In genomic region chr1:182035097-182035770, GRCh38 we compare ENCODE assay signal across 14 cellular contexts. TPM values are rescaled to one million over a fixed set of nuclear protein-coding genes. Genes with fewer than 3 reads are reported as not detected.
DNase-seq lines count a peak whose midpoint lies in the region; FAIRE-seq and TF ChIP-seq lines count a peak whose summit lies in the region.
"Had no signal": no experiment of that assay in that cellular context is flagged by ENCODE, and none has a peak within 500 bp of the region (broad histone marks: within the 10 kb centered on the region; RNA-seq: fewer than 3 reads in every experiment).

No MANE protein-coding gene starts in this region.

- no peak for FAIRE-seq in H1 (lab: Jason Lieb, UNC)

- TF ChIP-seq RAD21 in H1 (IDR thresholded peaks at IDR 0.05 in 1 of 2, conservative IDR thresholded peaks at IDR 0.05 in 1 of 2; ENCODE audit: low read depth in 2 of 2, low read length in 2 of 2), result peak in 1 of 2 experiments; percentile 31; a peak in 2 of 4 replicates

- no peaks in the 10 kb centered on the region for H3K79me1 ChIP-seq in H1 (ENCODE audit: low read depth, low read length)

- H2BK12ac ChIP-seq in H1 (ENCODE audit: low read depth, low read length), result no peak overlapping the region

- no peak overlapping the region for H3K4ac ChIP-seq in H1 (replicated peaks; ENCODE audit: insufficient read length, low read depth, low read length)

- 76% methylated on average over 7 of the region's 7 CpGs; no CpG with 5 or more reads in 1 of the 2 experiments for WGBS in H1 (ENCODE audit: extremely low coverage in 1 of 2, insufficient coverage in 1 of 2, insufficient read length in 1 of 2, insufficient replicate concordance in 2 of 2, low coverage in 1 of 2, low lambda C conversion rate in 2 of 2, missing lambda C conversion rate in 1 of 2), 2 experiments

- H2BK15ac ChIP-seq in H1 (ENCODE audit: low read length), result no peak overlapping the region

- no peak overlapping the region for H2BK20ac ChIP-seq in H1 (ENCODE audit: low read length)

- H4K20me1 ChIP-seq in H1 (replicated peaks in 1 of 2; ENCODE audit: control insufficient read depth in 1 of 2, insufficient read depth in 2 of 2, low read length in 2 of 2), result no peaks in the 10 kb centered on the region

- H3K36me3 ChIP-seq in H1 (ENCODE audit: control insufficient read depth in 2 of 4, insufficient read depth in 4 of 4, low read length in 3 of 4), result no peaks in the 10 kb centered on the region; a peak in 1 of 8 replicates
- H3K36me3 ChIP-seq: cardiac muscle cell, WERI-Rb-1 had no signal

- H3K27ac ChIP-seq in C4-2B (no peak overlapping the region), H1 (ENCODE audit: low read depth, low read length) (no peak overlapping the region)
- H3K27ac ChIP-seq: cardiac muscle cell, WERI-Rb-1 had no signal

- H4K5ac ChIP-seq in H1 (ENCODE audit: insufficient read length, low read depth, low read length), result no peak overlapping the region

- H3K18ac ChIP-seq in H1 (ENCODE audit: extremely low read depth, low read length), result no peak overlapping the region

- no peak overlapping the region for H3K14ac ChIP-seq in H1 (ENCODE audit: insufficient read length)

- H3K9me3 Mint-ChIP-seq in mesothelial cell of epicardium, result peaks cover 23% of the 10 kb centered on the region
- H3K9me3 Mint-ChIP-seq: activated T-helper 17 cell treated with anti-CD3 and anti-CD28 coated beads, Interleukin-2, amount 50 U/mL, for 72 hours had no signal

- H3K4me2 ChIP-seq in H1 (ENCODE audit: insufficient read depth in 1 of 2, low read depth in 2 of 2, low read length in 2 of 2), result no peak overlapping the region

- H3K4me1 Mint-ChIP-seq in mesothelial cell of epicardium, result peaks cover 2% of the 10 kb centered on the region
- H3K4me1 Mint-ChIP-seq: activated T-helper 17 cell treated with anti-CD3 and anti-CD28 coated beads, Interleukin-2, amount 50 U/mL, for 72 hours; natural killer cell had no signal

- POLR2A ChIA-PET in H1 (lab: Charles Lee; ENCODE audit: partially characterized antibody), result no interaction called here

- DNase-seq in ACHN (peak; percentile 8), H1 (ENCODE audit: low read depth in 1 of 2, low spot score in 2 of 2) (peak in 1 of 2 experiments; percentile 68), mesothelial cell of epicardium (ENCODE audit: low spot score in 2 of 2, unreplicated experiment in 2 of 2) (no peak), NCI-H446 (lab: John Stamatoyannopoulos, UW) (no peak)
- no peak for DNase-seq in central memory CD4-positive, alpha-beta T cell
- DNase-seq: DMS79 treated with DMSO at 0.1 percent for 48 hours, natural killer cell, NCI-H2029 treated with DMSO at 0.1 percent for 48 hours, Right ventricle myocardium superior, WERI-Rb-1 had no signal

- no peaks in the 10 kb centered on the region for H3K27me3 Mint-ChIP-seq in mesothelial cell of epicardium (ENCODE audit: low read depth)
- H3K27me3 Mint-ChIP-seq: activated T-helper 17 cell treated with anti-CD3 and anti-CD28 coated beads, Interleukin-2, amount 50 U/mL, for 72 hours had no signal

- H3K9ac ChIP-seq in H1 (replicated peaks in 1 of 4; ENCODE audit: extremely low read depth in 1 of 4, low read depth in 3 of 4, low read length in 3 of 4), result no peak overlapping the region

- H4K91ac ChIP-seq in H1 (replicated peaks; ENCODE audit: insufficient read length, low read length), result no peak overlapping the region

- H3K9me3 ChIP-seq in H1 (ENCODE audit: insufficient read depth in 2 of 2, low read depth in 1 of 2, low read length in 1 of 2), result peaks cover 15 to 20% of the 10 kb centered on the region in 2 experiments

- H2BK5ac ChIP-seq in H1 (ENCODE audit: low read depth, low read length), result no peak overlapping the region

- no peak overlapping the region for H2BK120ac ChIP-seq in H1 (replicated peaks; ENCODE audit: low read depth, low read length)

- no peak overlapping the region for H4K8ac ChIP-seq in H1 (ENCODE audit: extremely low read depth, insufficient read depth, low read length)

- no peak overlapping the region for H3K23ac ChIP-seq in H1 (ENCODE audit: insufficient read length)

- no peak for TF ChIP-seq POLR2A in H1 (IDR thresholded peaks at IDR 0.05; ENCODE audit: control extremely low read depth in 1 of 2, low read depth in 2 of 2, low read length in 2 of 2)

- no peaks in the 10 kb centered on the region for H3K36me3 Mint-ChIP-seq in mesothelial cell of epicardium

- H3K4me3 Mint-ChIP-seq in mesothelial cell of epicardium, result no peak overlapping the region
- H3K4me3 Mint-ChIP-seq: activated T-helper 17 cell treated with anti-CD3 and anti-CD28 coated beads, Interleukin-2, amount 50 U/mL, for 72 hours; natural killer cell had no signal

- H3K4me1 ChIP-seq in H1 (replicated peaks in 1 of 4; ENCODE audit: control insufficient read depth in 3 of 4, insufficient read depth in 4 of 4, low read length in 3 of 4), result no peaks in the 10 kb centered on the region; a peak in 1 of 7 replicates

- no peaks in the 10 kb centered on the region for H3K23me2 ChIP-seq in H1 (ENCODE audit: low read depth, low read length)

- TF ChIP-seq EP300 in H1 (IDR thresholded peaks at IDR 0.05; ENCODE audit: borderline replicate concordance in 1 of 2, low read depth in 2 of 2, low read length in 2 of 2), result no peak

- in situ Hi-C loops in ACHN (cut with HindIII; ENCODE audit: low pct_ligation_motif_present, low pct_unique_long_range_greater_than_20kb, low sequenced_read_pairs), result no loop called here

- H3K56ac ChIP-seq in H1 (replicated peaks; ENCODE audit: insufficient read length, low read depth, low read length), result no peak overlapping the region

- no peak overlapping the region for H3K27ac Mint-ChIP-seq in mesothelial cell of epicardium
- H3K27ac Mint-ChIP-seq: activated T-helper 17 cell treated with anti-CD3 and anti-CD28 coated beads, Interleukin-2, amount 50 U/mL, for 72 hours; natural killer cell had no signal

- TF ChIP-seq CTCF in C4-2B (conservative IDR thresholded peaks at IDR 0.05), result peak; percentile 67
- TF ChIP-seq CTCF in LNCAP (IDR thresholded peaks at IDR 0.05), result peak; percentile 50; the same call in 1 of the 2 replicates
- peak; percentile 34 to 59 (median 53); a peak in 3 of 4 replicates for TF ChIP-seq CTCF in H1 (IDR thresholded peaks at IDR 0.05; ENCODE audit: control extremely low read depth in 1 of 3, insufficient read depth in 1 of 3, low read depth in 1 of 3, low read length in 3 of 3)
- no peak for TF ChIP-seq CTCF in mesothelial cell of epicardium (IDR thresholded peaks at IDR 0.05; ENCODE audit: unreplicated experiment)

- no peak overlapping the region for H3K4me3 ChIP-seq in H1 (ENCODE audit: extremely low read depth in 1 of 4, insufficient read depth in 2 of 4, low read depth in 3 of 4, low read length in 4 of 4)
- H3K4me3 ChIP-seq: cardiac muscle cell had no signal

- H2AK5ac ChIP-seq in H1 (ENCODE audit: low read depth, low read length), result no peak overlapping the region

- no peak overlapping the region for H2AFZ ChIP-seq in H1 (ENCODE audit: low read length)

- no peaks in the 10 kb centered on the region; a peak in 1 of 7 replicates for H3K27me3 ChIP-seq in H1 (replicated peaks in 1 of 4; ENCODE audit: control insufficient read depth in 3 of 4, extremely low read depth in 1 of 4, insufficient read depth in 3 of 4, low read length in 3 of 4)
- H3K27me3 ChIP-seq: cardiac muscle cell had no signal

- H3K79me2 ChIP-seq in H1 (ENCODE audit: control insufficient read depth in 1 of 2, insufficient read depth in 2 of 2, low read length in 2 of 2), result no peaks in the 10 kb centered on the region

- CTCF ChIA-PET in H1 (lab: Charles Lee; ENCODE audit: partially characterized antibody), result interaction anchor here (0.6 to 3.1 kb wide), 4 partner anchors 19 to 1094 kb away, joined by 3 to 17 read pairs (median 6); no protein-coding TSS in a partner anchor

TF ChIP-seq in H1, 55 proteins besides CTCF, POLR2A, EP300 and RAD21:
- TF ChIP-seq FOSL1 (IDR thresholded peaks at IDR 0.05; ENCODE audit: insufficient read depth, low read depth, low read length), result no peak
- TF ChIP-seq KDM1A (IDR thresholded peaks at IDR 0.05; ENCODE audit: borderline replicate concordance, low read length), result no peak
- no peak for TF ChIP-seq USF2 (IDR thresholded peaks at IDR 0.05; ENCODE audit: low read length)
- TF ChIP-seq RBBP5 (IDR thresholded peaks at IDR 0.05; ENCODE audit: borderline replicate concordance, low read depth, low read length), result no peak
- no peak for TF ChIP-seq SP4 (IDR thresholded peaks at IDR 0.05; ENCODE audit: low read length)
- no peak for TF ChIP-seq PHF8 (conservative IDR thresholded peaks at IDR 0.05; ENCODE audit: low read depth, low read length)
- TF ChIP-seq NRF1 (IDR thresholded peaks at IDR 0.05; ENCODE audit: low read depth, low read length), result no peak
- TF ChIP-seq CTBP2 (IDR thresholded peaks at IDR 0.05; ENCODE audit: borderline replicate concordance, insufficient read depth, insufficient read length, low read length), result no peak

RNA-seq across cellular contexts. Expression of gene ZNF648, which starts 26.3 kb away (rescaled TPM):
- 0.20 and 0.23 TPM in 2 replicates for total RNA-seq in H1 (2021; fragmentation: NEBNext Ultra II Directional; extraction: Animal tissue kit (Norgen Biotek cat#: 25700))
- polyA plus RNA-seq in H1 (2011; rRNA removed), result 0.53 and 0.64 TPM in 2 replicates
- polyA plus RNA-seq in H1 (2011; cell fraction: cytosol; rRNA removed), result 0.49 TPM
- polyA plus RNA-seq in H1 (2011; cell fraction: nucleus; rRNA removed), result 0.90 TPM
- 0.12 to 0.20 TPM (median 0.18 TPM) in 4 replicates for polyA plus RNA-seq in H1 (2012, experiment 1 of 2)
- polyA plus RNA-seq in H1 (2012, experiment 2 of 2), result 0.04 TPM
- 0.22 TPM for polyA plus RNA-seq in H1 (2013, experiment 1 of 2)
- polyA plus RNA-seq in H1 (2013, experiment 2 of 2), result 0.20 TPM
- polyA minus RNA-seq in H1 (2011; rRNA and poly(A)+ RNA removed), result 1.3 and 1.6 TPM in 2 replicates
- polyA minus RNA-seq in H1 (2011; cell fraction: cytosol; rRNA and poly(A)+ RNA removed), result 0.88 TPM
- 2.3 TPM for polyA minus RNA-seq in H1 (2011; cell fraction: nucleus; rRNA and poly(A)+ RNA removed)
- 0.09 to 0.23 TPM (median 0.18 TPM) in 3 replicates for total RNA-seq in mesothelial cell of epicardium
- total RNA-seq: natural killer cell, Right ventricle myocardium superior had no signal
- polyA plus RNA-seq: cardiac muscle cell had no signal
